Comparison of ENCODE assay signal across 8 cellular contexts in genomic region chr9:35728041-35728971, GRCh38. TPM values are rescaled to one million over a fixed set of nuclear protein-coding genes. Genes with fewer than 3 reads are reported as not detected.
A peak's percentile ranks its signal among the peaks of the same experiment; 100 is the strongest.
DNase-seq lines count a peak whose midpoint lies in the region; ATAC-seq and TF ChIP-seq lines count a peak whose summit lies in the region.

No MANE protein-coding gene starts in this region.

- no peaks in the 10 kb centered on the region for H3K9me3 ChIP-seq in vagina

- H3K27me3 ChIP-seq in vagina: no peaks in the 10 kb centered on the region

- H3K36me3 Mint-ChIP-seq in T-helper 2 cell treated with Interferon-gamma antibody and Interleukin-4, amounts not matched to agents 5 μg/mL and 100 μg/mL, for 36 hours (ENCODE audit: low read depth): peaks cover 34% of the 10 kb centered on the region
- H3K36me3 Mint-ChIP-seq in natural killer cell treated with Interleukin-12 subunit alpha and Interleukin-12 subunit beta and Interleukin-15 and Interleukin-18, amount 100 ng/mL, for 72 hours: peaks cover 21% of the 10 kb centered on the region

- no peak overlapping the region for H3K27ac Mint-ChIP-seq in T-helper 2 cell treated with Interferon-gamma antibody and Interleukin-4, amounts not matched to agents 5 μg/mL and 100 μg/mL, for 36 hours
- H3K27ac Mint-ChIP-seq in natural killer cell treated with Interleukin-12 subunit alpha and Interleukin-12 subunit beta and Interleukin-15 and Interleukin-18, amount 100 ng/mL, for 72 hours: no peak overlapping the region

- H3K4me3 ChIP-seq in AG10803 (ENCODE audit: low read length) (peak overlapping the region; percentile 97), vagina (peak overlapping the region; percentile 84 to 92)

- TF ChIP-seq CTCF in AG10803 (conservative IDR thresholded peaks at IDR 0.05; ENCODE audit: low read length): no peak
- no peak for TF ChIP-seq CTCF in vagina (IDR thresholded peaks at IDR 0.05)

- peak; percentile 94 for DNase-seq in AG10803 (ENCODE audit: low read depth)
- DNase-seq in H4 (ENCODE audit: low spot score): peak; percentile 89
- peak; percentile 64 for DNase-seq in T-helper 2 cell treated with Interferon-gamma antibody and Interleukin-4, amounts not matched to agents 5 μg/mL and 100 μg/mL, for 36 hours (ENCODE audit: low spot score)
- DNase-seq in fibroblast of gingiva (ENCODE audit: low read depth): peak; percentile 86
- DNase-seq in natural killer cell treated with Interleukin-12 subunit alpha and Interleukin-12 subunit beta and Interleukin-15 and Interleukin-18, amount 100 ng/mL, for 72 hours (ENCODE audit: low spot score): peak; percentile 91
- peak in 1 of 2 donors; percentile 93 for DNase-seq in vagina (ENCODE audit: extremely low spot score in 2 of 2)
- DNase-seq in 8988T: no peak

- H3K9me3 Mint-ChIP-seq in T-helper 2 cell treated with Interferon-gamma antibody and Interleukin-4, amounts not matched to agents 5 μg/mL and 100 μg/mL, for 36 hours: no peaks in the 10 kb centered on the region
- H3K9me3 Mint-ChIP-seq in natural killer cell treated with Interleukin-12 subunit alpha and Interleukin-12 subunit beta and Interleukin-15 and Interleukin-18, amount 100 ng/mL, for 72 hours: no peaks in the 10 kb centered on the region

- H3K4me1 ChIP-seq in vagina: peaks cover 63% of the 10 kb centered on the region

- H3K36me3 ChIP-seq in vagina: peaks cover 0 to 26% of the 10 kb centered on the region in 2 donors

- peak; percentile 53 to 60 for ATAC-seq in natural killer cell treated with Interleukin-12 subunit alpha and Interleukin-12 subunit beta and Interleukin-15 and Interleukin-18, amount 100 ng/mL, for 72 hours
- no peak for ATAC-seq in HG02798 (IDR thresholded peaks at IDR 0.05; ENCODE audit: poor library complexity, unreplicated experiment)

- intact Hi-C loops in vagina (cut with DNase I): loop anchor here (1.0 to 5.0 kb wide), 3 partner anchors 36 to 82 kb away; partner anchors contain the start of genes CCDC107 and RMRP

- H3K27me3 Mint-ChIP-seq in T-helper 2 cell treated with Interferon-gamma antibody and Interleukin-4, amounts not matched to agents 5 μg/mL and 100 μg/mL, for 36 hours (ENCODE audit: low read depth): no peaks in the 10 kb centered on the region
- H3K27me3 Mint-ChIP-seq in natural killer cell treated with Interleukin-12 subunit alpha and Interleukin-12 subunit beta and Interleukin-15 and Interleukin-18, amount 100 ng/mL, for 72 hours: no peaks in the 10 kb centered on the region

- H3K4me3 Mint-ChIP-seq in T-helper 2 cell treated with Interferon-gamma antibody and Interleukin-4, amounts not matched to agents 5 μg/mL and 100 μg/mL, for 36 hours: no peak overlapping the region
- no peak overlapping the region for H3K4me3 Mint-ChIP-seq in natural killer cell treated with Interleukin-12 subunit alpha and Interleukin-12 subunit beta and Interleukin-15 and Interleukin-18, amount 100 ng/mL, for 72 hours

- peaks cover 19% of the 10 kb centered on the region for H3K4me1 Mint-ChIP-seq in T-helper 2 cell treated with Interferon-gamma antibody and Interleukin-4, amounts not matched to agents 5 μg/mL and 100 μg/mL, for 36 hours (ENCODE audit: low read depth)
- H3K4me1 Mint-ChIP-seq in natural killer cell treated with Interleukin-12 subunit alpha and Interleukin-12 subunit beta and Interleukin-15 and Interleukin-18, amount 100 ng/mL, for 72 hours (ENCODE audit: low read depth in 2 of 2): peaks cover 13 to 20% of the 10 kb centered on the region in 2 donors

- peak in 1 of 2 donors; percentile 35 for TF ChIP-seq POLR2A in vagina (IDR thresholded peaks at IDR 0.05)

- H3K27ac ChIP-seq in vagina: peak overlapping the region; percentile 89

RNA-seq across cellular contexts. Expression of gene TLN1, which starts 3.7 kb away (rescaled TPM):
- total RNA-seq in H4 (2014; rRNA removed; shearing (Covaris generic)): 71.2 and 95.8 TPM in 2 replicates
- 100 to 1,000 TPM; 490 to 539 TPM for total RNA-seq in natural killer cell treated with Interleukin-12 subunit alpha and Interleukin-12 subunit beta and Interleukin-15 and Interleukin-18, amount 100 ng/mL, for 72 hours
- 268 TPM for total RNA-seq in vagina

RNA-seq across cellular contexts. Expression of gene CREB3, which starts 4.2 kb away (rescaled TPM):
- total RNA-seq in H4 (2014; rRNA removed; shearing (Covaris generic)): 115 and 121 TPM in 2 replicates
- total RNA-seq in natural killer cell treated with Interleukin-12 subunit alpha and Interleukin-12 subunit beta and Interleukin-15 and Interleukin-18, amount 100 ng/mL, for 72 hours: 10 to 100 TPM; 29.4 to 35.7 TPM
- total RNA-seq in vagina: 35.1 TPM

RNA-seq across cellular contexts. Expression of gene GBA2, which starts 20.7 kb away (rescaled TPM):
- 16.9 and 21.5 TPM in 2 replicates for total RNA-seq in H4 (2014; rRNA removed; shearing (Covaris generic))
- total RNA-seq in natural killer cell treated with Interleukin-12 subunit alpha and Interleukin-12 subunit beta and Interleukin-15 and Interleukin-18, amount 100 ng/mL, for 72 hours: 10 to 100 TPM; 68.4 to 81.4 TPM
- total RNA-seq in vagina: 77.3 TPM

RNA-seq across cellular contexts. Expression of gene RGP1, which starts 20.8 kb away (rescaled TPM):
- total RNA-seq in H4 (2014; rRNA removed; shearing (Covaris generic)): 16.4 and 18.6 TPM in 2 replicates
- total RNA-seq in natural killer cell treated with Interleukin-12 subunit alpha and Interleukin-12 subunit beta and Interleukin-15 and Interleukin-18, amount 100 ng/mL, for 72 hours: 10 to 100 TPM; 17.9 to 19.6 TPM
- 16.2 TPM for total RNA-seq in vagina

RNA-seq across cellular contexts. Expression of gene MSMP, which starts 25.8 kb away (rescaled TPM):
- not detected in 2 replicates for total RNA-seq in H4 (2014; rRNA removed; shearing (Covaris generic))
- not detected for total RNA-seq in natural killer cell treated with Interleukin-12 subunit alpha and Interleukin-12 subunit beta and Interleukin-15 and Interleukin-18, amount 100 ng/mL, for 72 hours
- not detected for total RNA-seq in vagina
